8 cellular contexts compared by ENCODE assay signal in genomic region chr10:73252445-73253225, GRCh38. TPM values are rescaled to one million over a fixed set of nuclear protein-coding genes. Genes with fewer than 3 reads are reported as not detected.
DNase-seq lines count a peak whose midpoint lies in the region; ATAC-seq and TF ChIP-seq lines count a peak whose summit lies in the region.

MRPS16 (minus strand) TSS chr10:73252644; CDS start chr10:73252482, 162 bp downstream.

- intact Hi-C loops in left ventricle myocardium inferior (cut with micrococcal nuclease) = no loop called here

- peak within 1 kb of the TSS; percentile 95 for H3K4me3 ChIP-seq in left ventricle myocardium inferior

- H3K36me3 ChIP-seq in left ventricle myocardium inferior = peaks cover 22% of the 10 kb centered on the region

- DNase-seq in GM13976 (ENCODE audit: low spot score) (peak; percentile 92), NCI-H1694 (lab: John Stamatoyannopoulos, UW) (peak; percentile 89), amniotic stem cell (lab: John Stamatoyannopoulos, UW) (peak; percentile 92), left ventricle myocardium inferior (peak; percentile 93), progenitor cell of endocrine pancreas (ENCODE audit: low spot score, unreplicated experiment) (peak; percentile 79), ureter (ENCODE audit: low spot score) (peak; percentile 96)

- no peaks in the 10 kb centered on the region for H3K9me3 Mint-ChIP-seq in T-helper 1 cell treated with Interleukin-12 subunit alpha and Interleukin-12 subunit beta and Interleukin-4 antibody, amounts not matched to agents 30 μg/mL and 1 μg/mL, for 36 hours
- no peaks in the 10 kb centered on the region for H3K9me3 Mint-ChIP-seq in progenitor cell of endocrine pancreas (ENCODE audit: low read depth)

- H3K4me1 ChIP-seq in left ventricle myocardium inferior = peaks cover 42% of the 10 kb centered on the region

- peak; percentile 77 for ATAC-seq in HG02870 (IDR thresholded peaks at IDR 0.05; ENCODE audit: unreplicated experiment)

- TF ChIP-seq CTCF in GM13976 (IDR thresholded peaks at IDR 0.05; ENCODE audit: borderline replicate concordance, control extremely low read depth, extremely low read depth, insufficient read depth, missing control alignments) = no peak
- peak; percentile 14 for TF ChIP-seq CTCF in left ventricle myocardium inferior (IDR thresholded peaks at IDR 0.05; ENCODE audit: borderline replicate concordance)
- no peak for TF ChIP-seq CTCF in progenitor cell of endocrine pancreas (IDR thresholded peaks at IDR 0.05; ENCODE audit: unreplicated experiment)

- H3K4me1 Mint-ChIP-seq in T-helper 1 cell treated with Interleukin-12 subunit alpha and Interleukin-12 subunit beta and Interleukin-4 antibody, amounts not matched to agents 30 μg/mL and 1 μg/mL, for 36 hours (ENCODE audit: low read depth) = peaks cover 21% of the 10 kb centered on the region
- H3K4me1 Mint-ChIP-seq in progenitor cell of endocrine pancreas (ENCODE audit: low read depth) = peaks cover 19% of the 10 kb centered on the region

- no peaks in the 10 kb centered on the region for H3K9me3 ChIP-seq in left ventricle myocardium inferior (replicated peaks)

- H3K27me3 Mint-ChIP-seq in T-helper 1 cell treated with Interleukin-12 subunit alpha and Interleukin-12 subunit beta and Interleukin-4 antibody, amounts not matched to agents 30 μg/mL and 1 μg/mL, for 36 hours (ENCODE audit: low read depth) = no peaks in the 10 kb centered on the region
- H3K27me3 Mint-ChIP-seq in progenitor cell of endocrine pancreas = no peaks in the 10 kb centered on the region

- peaks cover 24% of the 10 kb centered on the region for H3K36me3 Mint-ChIP-seq in T-helper 1 cell treated with Interleukin-12 subunit alpha and Interleukin-12 subunit beta and Interleukin-4 antibody, amounts not matched to agents 30 μg/mL and 1 μg/mL, for 36 hours (ENCODE audit: low read depth)
- peaks cover 5% of the 10 kb centered on the region for H3K36me3 Mint-ChIP-seq in progenitor cell of endocrine pancreas (ENCODE audit: insufficient read depth)

- H3K27me3 ChIP-seq in left ventricle myocardium inferior (ENCODE audit: low read depth) = no peaks in the 10 kb centered on the region

- in situ Hi-C loops in GM13976 (cut with MboI; ENCODE audit: low sequenced_read_pairs, unreplicated experiment) = no loop called here

- H3K27ac ChIP-seq in left ventricle myocardium inferior (replicated peaks) = peak within 1 kb of the TSS; percentile 94

- peak within 1 kb of the TSS; percentile 96 for H3K27ac Mint-ChIP-seq in T-helper 1 cell treated with Interleukin-12 subunit alpha and Interleukin-12 subunit beta and Interleukin-4 antibody, amounts not matched to agents 30 μg/mL and 1 μg/mL, for 36 hours
- peak within 1 kb of the TSS; percentile 99 for H3K27ac Mint-ChIP-seq in progenitor cell of endocrine pancreas

- H3K4me3 Mint-ChIP-seq in T-helper 1 cell treated with Interleukin-12 subunit alpha and Interleukin-12 subunit beta and Interleukin-4 antibody, amounts not matched to agents 30 μg/mL and 1 μg/mL, for 36 hours = peak within 1 kb of the TSS; percentile 97
- peak within 1 kb of the TSS; percentile 93 for H3K4me3 Mint-ChIP-seq in progenitor cell of endocrine pancreas (ENCODE audit: low read depth)

RNA-seq across cellular contexts. Expression of gene MRPS16, which starts in this region (rescaled TPM):
- total RNA-seq in left ventricle myocardium inferior (102 TPM), progenitor cell of endocrine pancreas (84.7 and 86.3 TPM in 2 replicates), ureter (84.2 TPM)

Comparison
In these comparisons a context has a peak if more than half of its experiments do, and no peak if none do; other contexts are left out.
1. Peak in every context shown above with its lines: DNase-seq, ATAC-seq, H3K4me3 ChIP-seq and H3K27ac ChIP-seq.